In genomic region chr11:14892036-14892556, GRCh38 we compare ENCODE assay signal across 8 cellular contexts. TPM values are rescaled to one million over a fixed set of nuclear protein-coding genes. Genes with fewer than 3 reads are reported as not detected.
A peak's percentile ranks its signal among the peaks of the same experiment; 100 is the strongest.
DNase-seq lines count a peak whose midpoint lies in the region; ATAC-seq and TF ChIP-seq lines count a peak whose summit lies in the region.

TSS of gene CYP2R1 (minus strand) at chr11:14892231. CDS start at chr11:14892205, 26 bp downstream.

- H3K36me3 ChIP-seq in right atrium auricular region (no peaks in the 10 kb centered on the region), vagina (no peaks in the 10 kb centered on the region)

- ATAC-seq in GM18502 (IDR thresholded peaks at IDR 0.05; ENCODE audit: poor library complexity, unreplicated experiment) (peak; percentile 97), HG02943 (IDR thresholded peaks at IDR 0.05; ENCODE audit: low read depth, unreplicated experiment) (peak; percentile 97)

- no peaks in the 10 kb centered on the region for H3K9me3 ChIP-seq in right atrium auricular region
- no peaks in the 10 kb centered on the region for H3K9me3 ChIP-seq in vagina

- TF ChIP-seq CTCF in right atrium auricular region (IDR thresholded peaks at IDR 0.05), result no peak
- TF ChIP-seq CTCF in vagina (IDR thresholded peaks at IDR 0.05), result no peak

- peak in 1 of 2 donors; percentile 9 for TF ChIP-seq POLR2A in vagina (IDR thresholded peaks at IDR 0.05)

- intact Hi-C loops in T-helper 2 cell treated with Interferon-gamma antibody and Interleukin-4, amounts not matched to agents 100 ng/mL and 5 ng/mL, for 36 hours (cut with micrococcal nuclease), result loop anchor here (1.0 to 5.0 kb wide), 4 partner anchors 12 to 1845 kb away; partner anchors contain the start of genes C11orf58 and COPB1
- intact Hi-C loops in vagina (cut with DNase I), result loop anchor here (10.0 kb wide), 1 partner anchor 367 kb away; the partner anchor contains the start of gene PSMA1

- H3K27me3 ChIP-seq in right atrium auricular region (no peaks in the 10 kb centered on the region), vagina (no peaks in the 10 kb centered on the region)

- peak within 1 kb of the TSS; percentile 53 to 83 for H3K4me3 ChIP-seq in right atrium auricular region
- H3K4me3 ChIP-seq in vagina, result peak within 1 kb of the TSS; percentile 76 to 80

- H3K4me1 ChIP-seq in right atrium auricular region (peaks cover 0 to 13% of the 10 kb centered on the region in 2 donors), vagina (peaks cover 26% of the 10 kb centered on the region)

- DNase-seq in NCI-H187 (lab: John Stamatoyannopoulos, UW) (peak; percentile 91 to 96), anterior cingulate cortex (lab: John Stamatoyannopoulos, UW) (peak; percentile 54 to 96 (median 90)), right atrium auricular region (ENCODE audit: low spot score) (peak; percentile 97), pulmonary artery endothelial cell (ENCODE audit: low read depth, low spot score) (peak; percentile 93), vagina (ENCODE audit: extremely low spot score in 2 of 2) (peak; percentile 96 to 97)

- H3K27ac ChIP-seq in right atrium auricular region (peak within 1 kb of the TSS; percentile 91 to 94), vagina (peak within 1 kb of the TSS; percentile 93)

RNA-seq across cellular contexts. Expression of gene CYP2R1, which starts in this region (rescaled TPM):
- total RNA-seq in T-helper 2 cell treated with Interferon-gamma antibody and Interleukin-4, amounts not matched to agents 100 ng/mL and 5 ng/mL, for 36 hours, result 15.3 and 15.4 TPM in 2 replicates
- total RNA-seq in right atrium auricular region, result 1 to 10 TPM; 7.6 to 9.3 TPM
- 10.8 and 14.2 TPM in 2 replicates for total RNA-seq in pulmonary artery endothelial cell
- total RNA-seq in vagina, result 12.3 TPM

Comparison
In these comparisons a context has a peak if more than half of its experiments do, and no peak if none do; other contexts are left out.
1. Peak in every context shown above with its lines: DNase-seq, ATAC-seq, H3K4me3 ChIP-seq and H3K27ac ChIP-seq.